10 cellular contexts compared by ENCODE assay signal in genomic region chr14:61103541-61104339, GRCh38.
DNase-seq lines count a peak whose midpoint lies in the region; ATAC-seq, FAIRE-seq and TF ChIP-seq lines count a peak whose summit lies in the region.
"Had no signal": no experiment of that assay in that cellular context is flagged by ENCODE, and none has a peak within 500 bp of the region (broad histone marks: within the 10 kb centered on the region; RNA-seq: fewer than 3 reads in every experiment).

No MANE protein-coding gene starts in this region.

- H3K27ac ChIP-seq in PC-9: peak overlapping the region; percentile 98
- H3K27ac ChIP-seq in muscle layer of colon (ENCODE audit: low read depth, low read length): peak overlapping the region; percentile 27
- peak overlapping the region in 1 of 2 donors; percentile 80 for H3K27ac ChIP-seq in small intestine (ENCODE audit: low read depth in 1 of 2, low read length in 1 of 2)
- H3K27ac ChIP-seq: BLaER1 had no signal

- H4K20me1 ChIP-seq in PC-9 (ENCODE audit: insufficient read depth): no peaks in the 10 kb centered on the region
- H4K20me1 ChIP-seq: BLaER1 had no signal

- H3K27me3 ChIP-seq in PC-9 (ENCODE audit: insufficient read depth, low read depth): no peaks in the 10 kb centered on the region
- no peaks in the 10 kb centered on the region for H3K27me3 ChIP-seq in muscle layer of colon (ENCODE audit: control insufficient read depth in 1 of 2, insufficient read depth in 2 of 2, low read length in 2 of 2)
- no peaks in the 10 kb centered on the region for H3K27me3 ChIP-seq in small intestine (ENCODE audit: control insufficient read depth in 2 of 2, insufficient read depth in 2 of 2, low read length in 2 of 2)
- H3K27me3 ChIP-seq: BLaER1 had no signal

- H3K79me2 ChIP-seq in PC-9 (ENCODE audit: low read depth): no peaks in the 10 kb centered on the region

- peak overlapping the region; percentile 63 for H3K4me2 ChIP-seq in PC-9
- H3K4me2 ChIP-seq: BLaER1 had no signal

- intact Hi-C loops in PC-9 (cut with micrococcal nuclease; ENCODE audit: unreplicated experiment): loop anchor here (1.0 to 10.0 kb wide), 6 partner anchors 45 to 479 kb away; partner anchors contain the start of genes SLC38A6 and TRMT5

- no peak for FAIRE-seq in small intestine (lab: Jason Lieb, UNC)

- H3K9me2 ChIP-seq in PC-9 (ENCODE audit: insufficient read depth): no peaks in the 10 kb centered on the region

- WGBS in small intestine, 3 donors: 45 to 64% (median 56%) methylated on average over 11 of the region's 11 CpGs

- H3K4me1 ChIP-seq in PC-9 (replicated peaks; ENCODE audit: insufficient read depth) (peaks cover 37% of the 10 kb centered on the region), muscle layer of colon (ENCODE audit: insufficient read depth, low read length) (peaks cover 30% of the 10 kb centered on the region), small intestine (ENCODE audit: control insufficient read depth in 2 of 2, insufficient read depth in 1 of 2, low read depth in 1 of 2, low read length in 1 of 2) (peaks cover 0 to 2% of the 10 kb centered on the region in 2 donors)

- no TSS peak for BruUV-seq in PC-9 (replicated peaks; lab: Mats Ljungman, UMichigan)

- DNase-seq in SKM-1 treated with dmso at 0.1 percent for 144 hours (lab: John Stamatoyannopoulos, UW; ENCODE audit: unreplicated experiment) (peak; percentile 19), SKM-1 (lab: John Stamatoyannopoulos, UW; ENCODE audit: unreplicated experiment) (no peak), PC-9 (peak; percentile 85 to 89), ecto neural progenitor cell (ENCODE audit: low spot score) (peak; percentile 47), small intestine (no peak), NCI-H2227 treated with DMSO at 0.1 percent for 48 hours (lab: John Stamatoyannopoulos, UW) (no peak)
- DNase-seq: activated naive CD8-positive, alpha-beta T cell treated with anti-CD3 and anti-CD28 coated beads, Interleukin-2, amount 10 ng/mL, durations not matched to agents 7 days and 5 days had no signal

- CTCF ChIA-PET in PC-9 (lab: Charles Lee): interaction anchor here (0.8 to 1.1 kb wide), 2 partner anchors 74 to 381 kb away, joined by 4 to 10 read pairs; no protein-coding TSS in a partner anchor

- H2AFZ ChIP-seq in PC-9: peak overlapping the region; percentile 24

- peak; percentile 85 for ATAC-seq in HG02852 (IDR thresholded peaks at IDR 0.05; ENCODE audit: unreplicated experiment)

- H3K36me3 ChIP-seq in PC-9 (ENCODE audit: low read depth) (no peaks in the 10 kb centered on the region), muscle layer of colon (ENCODE audit: insufficient read depth, low read length) (no peaks in the 10 kb centered on the region), small intestine (ENCODE audit: control insufficient read depth in 2 of 2, insufficient read depth in 2 of 2, low read length in 2 of 2) (no peaks in the 10 kb centered on the region)
- H3K36me3 ChIP-seq: BLaER1 had no signal

- H3K9ac ChIP-seq in muscle layer of colon (ENCODE audit: low read length): no peak overlapping the region
- H3K9ac ChIP-seq: BLaER1 had no signal

- H3K9me3 ChIP-seq in PC-9 (ENCODE audit: insufficient read depth, low read depth): no peaks in the 10 kb centered on the region; the same call in 1 of the 2 replicates
- no peaks in the 10 kb centered on the region for H3K9me3 ChIP-seq in muscle layer of colon (ENCODE audit: low read length)
- H3K9me3 ChIP-seq in small intestine (ENCODE audit: control insufficient read depth, low read depth): no peaks in the 10 kb centered on the region
- H3K9me3 ChIP-seq: BLaER1 had no signal

- TF ChIP-seq CTCF in PC-9 (conservative IDR thresholded peaks at IDR 0.05): no peak

- POLR2A ChIA-PET in PC-9 (lab: Charles Lee; ENCODE audit: unreplicated experiment): interaction anchor here (0.6 to 0.7 kb wide), 4 partner anchors 61 to 155 kb away, joined by 3 to 9 read pairs (median 4); no protein-coding TSS in a partner anchor

- H3F3A ChIP-seq in PC-9 (ENCODE audit: insufficient read depth, low read depth): peaks cover 25% of the 10 kb centered on the region

- H3K4me3 ChIP-seq in PC-9 (0 out of 2 replicates have a peak overlapping the region, but pooled peaks have one; percentile 1), muscle layer of colon (ENCODE audit: low read depth in 1 of 2, low read length in 2 of 2) (peak overlapping the region; percentile 1 to 24), small intestine (ENCODE audit: low read depth in 1 of 2, low read length in 2 of 2) (no peak overlapping the region)
- H3K4me3 ChIP-seq: BLaER1 had no signal

Comparison
In these comparisons a context has a peak if more than half of its experiments do, and no peak if none do; other contexts are left out.
1. DNase-seq: peak in SKM-1 treated with dmso at 0.1 percent for 144 hours (single experiment), PC-9 (2 of 2) and ecto neural progenitor cell (single experiment); none in SKM-1 (single experiment), small intestine (single experiment) and NCI-H2227 treated with DMSO at 0.1 percent for 48 hours (single experiment).
2. H3K4me3 ChIP-seq: peak in PC-9 (single experiment) and muscle layer of colon (2 of 2); none in small intestine (0 of 2).